ENCODE assay signal across 9 cellular contexts in genomic region chr5:78203815-78204214, GRCh38.
"Had no signal": no experiment of that assay in that cellular context is flagged by ENCODE, and none has a peak within 500 bp of the region (broad histone marks: within the 10 kb centered on the region; RNA-seq: fewer than 3 reads in every experiment).

No MANE protein-coding gene starts in this region.

- H3K4me3 Mint-ChIP-seq: HFFc6, IgD-negative memory B cell had no signal

- DNase-seq: GM23248, GOT3, H7, HFFc6, KG1 had no signal

- H3K9me3 Mint-ChIP-seq: HFFc6 had no signal

- H3K27me3 Mint-ChIP-seq: IgD-negative memory B cell had no signal

- H3K9ac ChIP-seq: GM23248 had no signal

- H3K36me3 ChIP-seq: HAP-1 had no signal

- H3K27ac ChIP-seq: GM23248, HL-60 had no signal

- H3K9me3 ChIP-seq: HAP-1 had no signal

- H3K4me3 ChIP-seq: GM23248, HAP-1 had no signal

- H3K27ac Mint-ChIP-seq: HFFc6, IgD-negative memory B cell had no signal

- H2AFZ ChIP-seq: GM23248 had no signal

- ATAC-seq: HCT116 had no signal
